10 cellular contexts compared by ENCODE assay signal in genomic region chr9:89495824-89496555, GRCh38. TPM values are rescaled to one million over a fixed set of nuclear protein-coding genes. Genes with fewer than 3 reads are reported as not detected.
A peak's percentile ranks its signal among the peaks of the same experiment; 100 is the strongest.
DNase-seq lines count a peak whose midpoint lies in the region; ATAC-seq and TF ChIP-seq lines count a peak whose summit lies in the region.
"Had no signal": no experiment of that assay in that cellular context is flagged by ENCODE, and none has a peak within 500 bp of the region (broad histone marks: within the 10 kb centered on the region; RNA-seq: fewer than 3 reads in every experiment).

No MANE protein-coding gene starts in this region.

- TF ChIP-seq CTCF in right atrium auricular region (IDR thresholded peaks at IDR 0.05) (no peak), heart right ventricle (IDR thresholded peaks at IDR 0.05) (no peak), vagina (IDR thresholded peaks at IDR 0.05) (no peak)

- H3K36me3 Mint-ChIP-seq in activated naive CD4-positive, alpha-beta T cell treated with anti-CD3 and anti-CD28 coated beads, Interleukin-2, amount 50 U/mL, for 72 hours, result peaks cover 11 to 47% of the 10 kb centered on the region in 2 donors

- 88 to 91% methylated on average over 12 of the region's 12 CpGs for WGBS in heart right ventricle, 2 donors

- H3K27me3 ChIP-seq in right atrium auricular region (no peaks in the 10 kb centered on the region), heart right ventricle (no peaks in the 10 kb centered on the region), vagina (no peaks in the 10 kb centered on the region)

- H3K4me3 ChIP-seq in right atrium auricular region, result peak overlapping the region in 1 of 2 donors; percentile 80
- H3K4me3 ChIP-seq in heart right ventricle, result peak overlapping the region in 4 of 10 donors; percentile 68 to 77 (median 73)
- H3K4me3 ChIP-seq in vagina, result peak overlapping the region; percentile 11 to 83

- peak overlapping the region; percentile 91 to 97 for H3K27ac Mint-ChIP-seq in activated naive CD4-positive, alpha-beta T cell treated with anti-CD3 and anti-CD28 coated beads, Interleukin-2, amount 50 U/mL, for 72 hours

- TF ChIP-seq POLR2A in vagina (IDR thresholded peaks at IDR 0.05), result no peak

- DNase-seq in right atrium auricular region (ENCODE audit: low spot score) (no peak), heart right ventricle (no peak), mucosa of gallbladder (ENCODE audit: low spot score) (peak; percentile 49), vagina (ENCODE audit: extremely low spot score in 2 of 2) (no peak), A172 (ENCODE audit: low spot score) (no peak), NCI-H1105 treated with DMSO at 0.1 percent for 48 hours (lab: John Stamatoyannopoulos, UW) (no peak)
- DNase-seq in activated naive CD4-positive, alpha-beta T cell treated with anti-CD3 and anti-CD28 coated beads, Interleukin-2, amount 50 U/mL, for 72 hours (ENCODE audit: low spot score in 2 of 2), result no peak
- DNase-seq: DMS153, NCI-H774 had no signal

- H3K27ac ChIP-seq in right atrium auricular region, result peak overlapping the region; percentile 58 to 75
- H3K27ac ChIP-seq in heart right ventricle, result peak overlapping the region in 4 of 10 donors; percentile 0 to 90 (median 66)
- no peak overlapping the region for H3K27ac ChIP-seq in vagina

- peaks cover 0 to 16% of the 10 kb centered on the region in 2 donors for H3K4me1 ChIP-seq in right atrium auricular region
- H3K4me1 ChIP-seq in heart right ventricle, result peaks cover 0 to 67% (median 11%) of the 10 kb centered on the region in 9 donors
- peaks cover 49% of the 10 kb centered on the region for H3K4me1 ChIP-seq in vagina

- H3K9me3 ChIP-seq in right atrium auricular region (no peaks in the 10 kb centered on the region), heart right ventricle (no peaks in the 10 kb centered on the region), vagina (no peaks in the 10 kb centered on the region)

- intact Hi-C loops in heart right ventricle (cut with DNase I), result loop anchor here in 1 of 10 donors (10.0 kb wide), 1 partner anchor 51 kb away; no protein-coding TSS in a partner anchor
- intact Hi-C loops in vagina (cut with DNase I), result no loop called here

- no peak for ATAC-seq in heart right ventricle
- ATAC-seq in activated naive CD4-positive, alpha-beta T cell treated with anti-CD3 and anti-CD28 coated beads, Interleukin-2, amount 50 U/mL, for 72 hours, result no peak
- ATAC-seq in GM18520 (IDR thresholded peaks at IDR 0.05; ENCODE audit: unreplicated experiment), result no peak

- H3K36me3 ChIP-seq in right atrium auricular region (no peaks in the 10 kb centered on the region), heart right ventricle (no peaks in the 10 kb centered on the region), vagina (no peaks in the 10 kb centered on the region)

- H3K9me3 Mint-ChIP-seq in activated naive CD4-positive, alpha-beta T cell treated with anti-CD3 and anti-CD28 coated beads, Interleukin-2, amount 50 U/mL, for 72 hours, result no peaks in the 10 kb centered on the region

RNA-seq across cellular contexts. Expression of gene SEMA4D, which starts 1.9 kb away (rescaled TPM):
- total RNA-seq in right atrium auricular region, result 10 to 100 TPM; 14.6 to 22.1 TPM
- 10 to 100 TPM; 16.2 to 51.0 (median 21.3) TPM for total RNA-seq in heart right ventricle
- polyA plus RNA-seq in heart right ventricle, result 1 to 10 TPM; 2.3 to 8.9 TPM
- total RNA-seq in activated naive CD4-positive, alpha-beta T cell treated with anti-CD3 and anti-CD28 coated beads, Interleukin-2, amount 50 U/mL, for 72 hours, result 100 to 1,000 TPM; 211 to 278 TPM
- 66.2 TPM for total RNA-seq in mucosa of gallbladder
- 39.3 TPM for total RNA-seq in vagina
- total RNA-seq in A172 (2014; rRNA removed; shearing (Covaris generic)), result 5.1 and 11.1 TPM in 2 replicates
